ENCODE assay signal across 17 cellular contexts in the genomic region with DNA sequence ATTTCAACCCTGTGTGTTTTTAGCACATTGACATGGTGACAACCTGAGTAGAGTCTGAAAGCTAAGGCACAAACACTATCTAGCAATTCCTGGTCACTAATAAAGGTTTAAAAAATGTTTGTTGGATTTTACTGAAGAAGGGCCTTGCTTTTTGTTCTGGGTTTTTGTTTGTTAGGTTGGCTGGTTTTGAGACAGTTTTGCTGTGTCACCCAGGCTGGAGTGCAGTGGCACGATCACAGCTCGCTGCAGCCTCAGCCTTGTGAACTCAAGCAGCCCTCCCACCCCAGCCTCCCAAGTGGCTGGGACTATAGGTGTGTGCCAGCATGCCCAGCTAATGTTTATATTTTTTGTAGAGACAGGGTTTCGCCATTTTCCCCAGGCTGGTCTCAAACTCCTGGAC. TPM values are rescaled to one million over a fixed set of nuclear protein-coding genes. Genes with fewer than 3 reads are reported as not detected.
A peak's percentile ranks its signal among the peaks of the same experiment; 100 is the strongest.
DNase-seq lines count a peak whose midpoint lies in the region; ATAC-seq and TF ChIP-seq lines count a peak whose summit lies in the region.
"Had no signal": no experiment of that assay in that cellular context is flagged by ENCODE, and none has a peak within 500 bp of the region (broad histone marks: within the 10 kb centered on the region; RNA-seq: fewer than 3 reads in every experiment).

No MANE protein-coding gene starts in this region.

- H3K27ac Mint-ChIP-seq in activated naive CD4-positive, alpha-beta T cell treated with anti-CD3 and anti-CD28 coated beads, Interleukin-2, amount 50 U/mL, for 24 hours: peak overlapping the region; percentile 46
- H3K27ac Mint-ChIP-seq in activated naive CD4-positive, alpha-beta T cell treated with anti-CD3 and anti-CD28 coated beads, Interleukin-2, amount 10 ng/mL, durations not matched to agents 7 days and 5 days: no peak overlapping the region
- no peak overlapping the region for H3K27ac Mint-ChIP-seq in CD8-positive, alpha-beta T cell

- TF ChIP-seq EP300 in transverse colon (IDR thresholded peaks at IDR 0.05; ENCODE audit: low read depth): no peak

- peaks cover 27% of the 10 kb centered on the region for H3K4me1 Mint-ChIP-seq in activated naive CD4-positive, alpha-beta T cell treated with anti-CD3 and anti-CD28 coated beads, Interleukin-2, amount 50 U/mL, for 24 hours
- H3K4me1 Mint-ChIP-seq in activated naive CD4-positive, alpha-beta T cell treated with anti-CD3 and anti-CD28 coated beads, Interleukin-2, amount 10 ng/mL, durations not matched to agents 7 days and 5 days: peaks cover 41% of the 10 kb centered on the region
- H3K4me1 Mint-ChIP-seq in CD8-positive, alpha-beta T cell (ENCODE audit: low read depth): peaks cover 6% of the 10 kb centered on the region

- H3K27me3 Mint-ChIP-seq in activated naive CD4-positive, alpha-beta T cell treated with anti-CD3 and anti-CD28 coated beads, Interleukin-2, amount 50 U/mL, for 24 hours: no peaks in the 10 kb centered on the region
- H3K27me3 Mint-ChIP-seq in activated naive CD4-positive, alpha-beta T cell treated with anti-CD3 and anti-CD28 coated beads, Interleukin-2, amount 10 ng/mL, durations not matched to agents 7 days and 5 days: no peaks in the 10 kb centered on the region
- peaks cover 3% of the 10 kb centered on the region for H3K27me3 Mint-ChIP-seq in CD8-positive, alpha-beta T cell (ENCODE audit: low read depth)

- ATAC-seq in left lung: peak; percentile 47
- no peak for ATAC-seq in CD8-positive, alpha-beta T cell

- no peaks in the 10 kb centered on the region for H3K9me3 ChIP-seq in adrenal gland (replicated peaks in 1 of 3)
- H3K9me3 ChIP-seq in left lung: no peaks in the 10 kb centered on the region
- H3K9me3 ChIP-seq in transverse colon: no peaks in the 10 kb centered on the region
- no peaks in the 10 kb centered on the region for H3K9me3 ChIP-seq in CD8-positive, alpha-beta T cell (ENCODE audit: low read length)

- 75 to 81% (median 77%) methylated on average over 3 of the region's 3 CpGs for WGBS in adrenal gland, 4 donors
- 75 to 91% methylated on average over 1 to 3 of the region's 3 CpGs for WGBS in transverse colon (ENCODE audit: low coverage in 1 of 2), 2 donors

- peaks cover 9 to 17% of the 10 kb centered on the region in 2 donors for H3K4me1 ChIP-seq in adrenal gland (replicated peaks in 1 of 2)
- H3K4me1 ChIP-seq in left lung: peaks cover 0 to 28% of the 10 kb centered on the region in 2 donors
- peaks cover 12 to 46% (median 27%) of the 10 kb centered on the region in 4 donors for H3K4me1 ChIP-seq in transverse colon
- no peaks in the 10 kb centered on the region for H3K4me1 ChIP-seq in CD8-positive, alpha-beta T cell (ENCODE audit: insufficient read depth, low read length)

- H3K27me3 ChIP-seq in adrenal gland (no peaks in the 10 kb centered on the region), left lung (no peaks in the 10 kb centered on the region), transverse colon (no peaks in the 10 kb centered on the region)
- H3K27me3 ChIP-seq in CD8-positive, alpha-beta T cell (ENCODE audit: insufficient read depth, low read length): no peaks in the 10 kb centered on the region

- H3K4me3 ChIP-seq in adrenal gland: peak overlapping the region in 1 of 4 donors; percentile 12
- peak overlapping the region in 1 of 2 donors; percentile 28 for H3K4me3 ChIP-seq in left lung
- peak overlapping the region in 2 of 4 donors; percentile 12 to 16 for H3K4me3 ChIP-seq in transverse colon
- H3K4me3 ChIP-seq in CD8-positive, alpha-beta T cell (ENCODE audit: low read depth, low read length): no peak overlapping the region

- no peak for DNase-seq in activated naive CD4-positive, alpha-beta T cell treated with anti-CD3 and anti-CD28 coated beads, Interleukin-2, amount 10 ng/mL, durations not matched to agents 7 days and 5 days
- DNase-seq in adrenal gland (peak in 1 of 7 donors; percentile 26), left lung (no peak), transverse colon (no peak), RKO (ENCODE audit: low spot score) (no peak), DMS79 treated with DMSO at 0.1 percent for 48 hours (lab: John Stamatoyannopoulos, UW) (no peak)
- no peak for DNase-seq in CD8-positive, alpha-beta T cell
- DNase-seq: activated CD8-positive, alpha-beta memory T cell treated with anti-CD3 and anti-CD28 coated beads for 24 hours; DMS 273 treated with DMSO at 0.1 percent for 48 hours; left colon; NCI-H1930; NCI-H748 treated with DMSO at 0.1 percent for 48 hours; substantia nigra had no signal

- H3K36me3 ChIP-seq in adrenal gland (replicated peaks in 1 of 2): no peaks in the 10 kb centered on the region
- no peaks in the 10 kb centered on the region for H3K36me3 ChIP-seq in left lung
- H3K36me3 ChIP-seq in transverse colon: no peaks in the 10 kb centered on the region
- no peaks in the 10 kb centered on the region for H3K36me3 ChIP-seq in CD8-positive, alpha-beta T cell (ENCODE audit: insufficient read depth, low read length)

- no peaks in the 10 kb centered on the region for H3K36me3 Mint-ChIP-seq in activated naive CD4-positive, alpha-beta T cell treated with anti-CD3 and anti-CD28 coated beads, Interleukin-2, amount 50 U/mL, for 24 hours
- peaks cover 5% of the 10 kb centered on the region for H3K36me3 Mint-ChIP-seq in activated naive CD4-positive, alpha-beta T cell treated with anti-CD3 and anti-CD28 coated beads, Interleukin-2, amount 10 ng/mL, durations not matched to agents 7 days and 5 days
- no peaks in the 10 kb centered on the region for H3K36me3 Mint-ChIP-seq in CD8-positive, alpha-beta T cell

- intact Hi-C loops in adrenal gland (cut with DNase I): no loop called here
- intact Hi-C loops in left lung (cut with DNase I): no loop called here
- intact Hi-C loops in transverse colon (cut with DNase I; ENCODE audit: low total_unique reads): no loop called here
- intact Hi-C loops in CD8-positive, alpha-beta T cell (cut with DNase I, micrococcal nuclease): no loop called here

- TF ChIP-seq CTCF in adrenal gland (IDR thresholded peaks at IDR 0.05) (no peak), left lung (IDR thresholded peaks at IDR 0.05) (no peak), transverse colon (IDR thresholded peaks at IDR 0.05) (no peak)
- no peak for TF ChIP-seq CTCF in CD8-positive, alpha-beta T cell (IDR thresholded peaks at IDR 0.05)

- in situ Hi-C loops in transverse colon (cut with MboI; ENCODE audit: low pct_ligation_motif_present in 1 of 4, low pct_unique_long_range_greater_than_20kb in 1 of 4, low sequenced_read_pairs in 3 of 4): loop anchor here in 2 of 4 donors (25.0 kb wide), 2 partner anchors 188 to 263 kb away; partner anchors contain the start of gene PIP5K1B (in 1 of the 2)

- CTCF ChIA-PET in activated naive CD4-positive, alpha-beta T cell treated with anti-CD3 and anti-CD28 coated beads, Interleukin-2, amount 10 ng/mL, durations not matched to agents 7 days and 5 days (lab: Charles Lee): interaction anchor here (0.9 to 4.1 kb wide), 4 partner anchors 9 to 407 kb away, joined by 3 to 27 read pairs (median 4); no protein-coding TSS in a partner anchor
- CTCF ChIA-PET in CD8-positive, alpha-beta T cell (lab: Charles Lee): interaction anchor here (0.9 kb wide), 1 partner anchor 10 kb away, joined by 3 read pairs; no protein-coding TSS in a partner anchor

- H3K27ac ChIP-seq in adrenal gland: peak overlapping the region in 4 of 5 donors; percentile 1 to 79 (median 64)
- H3K27ac ChIP-seq in left lung: peak overlapping the region in 1 of 2 donors; percentile 71
- H3K27ac ChIP-seq in transverse colon: peak overlapping the region; percentile 51 to 75 (median 71)
- no peak overlapping the region for H3K27ac ChIP-seq in CD8-positive, alpha-beta T cell (ENCODE audit: low read depth, low read length)

- H3K4me3 Mint-ChIP-seq in activated naive CD4-positive, alpha-beta T cell treated with anti-CD3 and anti-CD28 coated beads, Interleukin-2, amount 50 U/mL, for 24 hours: no peak overlapping the region
- no peak overlapping the region for H3K4me3 Mint-ChIP-seq in activated naive CD4-positive, alpha-beta T cell treated with anti-CD3 and anti-CD28 coated beads, Interleukin-2, amount 10 ng/mL, durations not matched to agents 7 days and 5 days
- H3K4me3 Mint-ChIP-seq in CD8-positive, alpha-beta T cell: no peak overlapping the region

- no peak for TF ChIP-seq POLR2A in adrenal gland (IDR thresholded peaks at IDR 0.05)
- TF ChIP-seq POLR2A in transverse colon (IDR thresholded peaks at IDR 0.05): no peak

- no peaks in the 10 kb centered on the region for H3K9me3 Mint-ChIP-seq in activated naive CD4-positive, alpha-beta T cell treated with anti-CD3 and anti-CD28 coated beads, Interleukin-2, amount 50 U/mL, for 24 hours
- H3K9me3 Mint-ChIP-seq in activated naive CD4-positive, alpha-beta T cell treated with anti-CD3 and anti-CD28 coated beads, Interleukin-2, amount 10 ng/mL, durations not matched to agents 7 days and 5 days: peaks cover 2% of the 10 kb centered on the region
- no peaks in the 10 kb centered on the region for H3K9me3 Mint-ChIP-seq in CD8-positive, alpha-beta T cell

- POLR2A ChIA-PET in CD8-positive, alpha-beta T cell (lab: Charles Lee): no interaction called here

RNA-seq across cellular contexts. Expression of gene PRKACG, which starts 39.0 kb away (rescaled TPM):
- total RNA-seq in adrenal gland (not detected), left lung (not detected), transverse colon (not detected)
- not detected for polyA plus RNA-seq in adrenal gland
- total RNA-seq in CD8-positive, alpha-beta T cell: not detected
- total RNA-seq: cerebellum, epithelial cell of proximal tubule, left colon, RPMI7951 had no signal
